Comparison of ENCODE assay signal across 7 cellular contexts in genomic region chr6:24431045-24431451, GRCh38. TPM values are rescaled to one million over a fixed set of nuclear protein-coding genes. Genes with fewer than 3 reads are reported as not detected.
DNase-seq lines count a peak whose midpoint lies in the region; ATAC-seq, FAIRE-seq and TF ChIP-seq lines count a peak whose summit lies in the region.

No MANE protein-coding gene starts in this region.

- H3K9me3 ChIP-seq in kidney (ENCODE audit: control insufficient read depth in 1 of 2, low read length in 2 of 2): no peaks in the 10 kb centered on the region

- no peak overlapping the region for H3K4me3 ChIP-seq in kidney (ENCODE audit: low read length in 2 of 2)

- intact Hi-C loops in kidney (cut with DNase I): no loop called here

- ATAC-seq in HG02571 (IDR thresholded peaks at IDR 0.05; ENCODE audit: unreplicated experiment): no peak

- no peak for FAIRE-seq in kidney (lab: Jason Lieb, UNC)
- no peak for FAIRE-seq in urothelium cell line (lab: Jason Lieb, UNC)

- no peak overlapping the region for H3K27ac ChIP-seq in kidney (ENCODE audit: low read depth in 2 of 2, low read length in 2 of 2)

- DNase-seq in DMS53 (lab: John Stamatoyannopoulos, UW): peak; percentile 79
- peak; percentile 27 for DNase-seq in H4 (ENCODE audit: low spot score)
- peak; percentile 2 for DNase-seq in NCI-H345 treated with DMSO at 0.1 percent for 48 hours (lab: John Stamatoyannopoulos, UW; ENCODE audit: unreplicated experiment)
- peak; percentile 54 for DNase-seq in astrocyte of the hippocampus (ENCODE audit: low read depth, low spot score)
- DNase-seq in kidney: no peak
- peak; percentile 35 for DNase-seq in urothelium cell line (ENCODE audit: low spot score)

- no peaks in the 10 kb centered on the region for H3K4me1 ChIP-seq in kidney (ENCODE audit: control insufficient read depth in 1 of 2, insufficient read depth in 1 of 2, low read depth in 1 of 2, low read length in 2 of 2)

- H3K36me3 ChIP-seq in kidney (ENCODE audit: control insufficient read depth in 1 of 2, insufficient read depth in 2 of 2, low read length in 2 of 2): peaks cover 0 to 3% of the 10 kb centered on the region in 2 donors

- TF ChIP-seq CTCF in kidney (IDR thresholded peaks at IDR 0.05; ENCODE audit: borderline replicate concordance, extremely low read depth, insufficient read depth): peak; percentile 52

- H3K9ac ChIP-seq in kidney (ENCODE audit: low read length in 2 of 2): no peak overlapping the region

RNA-seq across cellular contexts. Expression of gene MRS2, which starts 28.3 kb away (rescaled TPM):
- 37.4 and 38.5 TPM in 2 replicates for total RNA-seq in H4 (2014; rRNA removed; shearing (Covaris generic))
- 23.6 TPM for total RNA-seq in kidney
- 27.8 TPM for polyA plus RNA-seq in kidney (ENCODE audit: insufficient read depth, low read depth, low replicate concordance)

RNA-seq across cellular contexts. Expression of gene GPLD1, which starts 58.3 kb away (rescaled TPM):
- total RNA-seq in H4 (2014; rRNA removed; shearing (Covaris generic)): 0.08 TPM in 1 of 2 replicates, not detected in the other
- 0.94 TPM for total RNA-seq in kidney
- polyA plus RNA-seq in kidney (ENCODE audit: insufficient read depth, low read depth, low replicate concordance): 0.41 TPM
